10 cellular contexts compared by ENCODE assay signal in genomic region chr6:7411328-7411727, GRCh38. TPM values are rescaled to one million over a fixed set of nuclear protein-coding genes. Genes with fewer than 3 reads are reported as not detected.
"Had no signal": no experiment of that assay in that cellular context is flagged by ENCODE, and none has a peak within 500 bp of the region (broad histone marks: within the 10 kb centered on the region; RNA-seq: fewer than 3 reads in every experiment).

No MANE protein-coding gene starts in this region.

- H3K9me3 ChIP-seq: HAP-1 had no signal

- H3K4me3 ChIP-seq: GM23338, HAP-1, K562 had no signal

- H3K27ac Mint-ChIP-seq: GM23338, HFFc6 had no signal

- DNase-seq: H7, HFFc6, IMR-90, KG1 had no signal

- H3K4me1 Mint-ChIP-seq: GM23338 had no signal

- ATAC-seq: GM23338, HCT116, K562 had no signal

- FAIRE-seq: H1, HTR-8/SVneo, K562 had no signal

- H3K4me3 Mint-ChIP-seq: GM23338, HFFc6 had no signal

- H3K9me3 Mint-ChIP-seq: GM23338, HFFc6 had no signal

RNA-seq across cellular contexts. Expression of gene CAGE1, which starts 21.8 kb away (rescaled TPM):
- total RNA-seq: IMR-90 had no signal
